In genomic region chr7:99089914-99090629, GRCh38 we compare ENCODE assay signal across 1 cellular context.
TF ChIP-seq lines count a peak whose summit lies in the region.

No MANE protein-coding gene starts in this region.

TF ChIP-seq in WTC11, 78 proteins besides CTCF, POLR2A, EP300 and RAD21 (continued from another document):
- TF ChIP-seq AR (CRISPR knock-in tag; IDR thresholded peaks at IDR 0.05): no peak
TF ChIP-seq in WTC11: peak in this region for 0.
